ENCODE assay signal across 22 cellular contexts in the genomic region with DNA sequence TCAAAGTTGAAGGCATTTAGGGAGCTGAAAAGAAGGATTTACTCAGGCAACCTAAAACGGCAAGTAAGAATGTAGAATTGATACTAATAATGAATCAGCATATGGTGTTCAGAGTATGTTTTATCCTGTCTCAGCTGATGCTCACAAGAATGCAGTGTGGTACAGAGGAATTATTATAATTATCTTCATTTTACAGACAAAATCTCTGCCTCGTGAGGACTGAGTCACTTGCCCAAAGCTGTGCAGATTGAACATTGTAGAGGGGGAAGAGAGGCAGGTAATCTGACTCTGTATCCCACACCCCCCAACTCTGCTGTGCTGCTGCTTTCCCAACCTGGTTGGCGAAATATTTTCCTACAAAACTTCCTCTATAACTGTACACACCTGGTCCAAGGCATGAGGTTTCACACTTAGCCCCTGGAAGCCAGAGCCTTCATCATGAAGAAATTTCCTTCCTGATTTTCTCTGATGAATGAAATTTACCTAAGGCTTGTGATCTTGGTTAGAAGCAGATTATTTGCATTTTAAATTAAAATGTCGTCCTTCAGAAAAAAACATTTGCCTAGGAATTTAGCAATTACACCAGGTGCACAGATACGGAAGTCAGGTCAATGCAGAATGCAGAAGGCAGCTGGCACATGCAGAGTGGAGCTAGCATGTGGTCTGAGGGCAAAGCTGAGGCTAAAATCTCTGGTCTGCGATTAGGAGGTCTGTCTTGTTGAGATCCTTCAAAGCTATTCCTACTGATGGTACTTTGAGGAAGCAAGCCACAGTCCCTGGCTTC. TPM values are rescaled to one million over a fixed set of nuclear protein-coding genes. Genes with fewer than 3 reads are reported as not detected.
"Had no signal": no experiment of that assay in that cellular context is flagged by ENCODE, and none has a peak within 500 bp of the region (broad histone marks: within the 10 kb centered on the region; RNA-seq: fewer than 3 reads in every experiment).

No MANE protein-coding gene starts in this region.

- H3K27ac ChIP-seq: adrenal gland, coronary artery, esophagus squamous epithelium, right atrium auricular region, thoracic aorta had no signal

- H3K4me3 Mint-ChIP-seq: activated CD8-positive, alpha-beta T cell treated with anti-CD3 and anti-CD28 coated beads, Interleukin-2, amount 10 ng/mL, durations not matched to agents 7 days and 5 days; activated naive CD4-positive, alpha-beta T cell treated with anti-CD3 and anti-CD28 coated beads, Interleukin-2, amount 50 U/mL, for 24 hours; nephron progenitor cell; stimulated activated naive CD8-positive, alpha-beta T cell treated with anti-CD3 and anti-CD28 coated beads, Interleukin-15, Interleukin-2, amounts not matched to agents 100 ng/mL and 50 ng/mL, for 24 hours; WTC11 had no signal

- H3K36me3 ChIP-seq: adrenal gland, esophagus squamous epithelium, right atrium auricular region, thoracic aorta had no signal

- H3K36me3 Mint-ChIP-seq: activated naive CD4-positive, alpha-beta T cell treated with anti-CD3 and anti-CD28 coated beads, Interleukin-2, amount 50 U/mL, for 24 hours; WTC11 had no signal

- H3K4me1 ChIP-seq: adrenal gland, right atrium auricular region had no signal

- DNase-seq: activated CD4-positive, alpha-beta T cell treated with anti-CD3 and anti-CD28 coated beads for 48 hours; activated CD8-positive, alpha-beta memory T cell treated with anti-CD3 and anti-CD28 coated beads, Interleukin-2, amount 50 U/mL, for 4 hours; activated CD8-positive, alpha-beta T cell treated with anti-CD3 and anti-CD28 coated beads, Interleukin-2, amount 10 ng/mL, durations not matched to agents 7 days and 5 days; activated effector memory CD4-positive, alpha-beta T cell treated with anti-CD3 and anti-CD28 coated beads, Interleukin-2, amount 50 U/mL, for 16 hours; activated T-cell treated with anti-CD3 and anti-CD28 coated beads, Interleukin-2, amount 50 U/mL, for 48 hours; adrenal gland; effector CD4-positive, alpha-beta T cell; esophagus squamous epithelium; nephron progenitor cell; occipital lobe; small intestine; stimulated activated CD4-positive, alpha-beta T cell treated with anti-CD3 and anti-CD28 coated beads, Interleukin-4, amount 100 ng/mL, for 4 hours; stimulated activated CD8-positive, alpha-beta memory T cell treated with anti-CD3 and anti-CD28 coated beads, Interleukin-4, amount 100 ng/mL, for 48 hours had no signal

- H3K27me3 ChIP-seq: adrenal gland, esophagus squamous epithelium, right atrium auricular region had no signal

- H3K9me3 ChIP-seq: adrenal gland, esophagus squamous epithelium, right atrium auricular region, thoracic aorta had no signal

- H3K4me3 ChIP-seq: adrenal gland, coronary artery, esophagus squamous epithelium, right atrium auricular region, thoracic aorta had no signal

- FAIRE-seq: endothelial cell of umbilical vein, small intestine, TTC549 had no signal

- ATAC-seq: activated CD8-positive, alpha-beta T cell treated with anti-CD3 and anti-CD28 coated beads, Interleukin-2, amount 10 ng/mL, durations not matched to agents 7 days and 5 days; WTC11 had no signal

- H3K27ac Mint-ChIP-seq: activated CD8-positive, alpha-beta T cell treated with anti-CD3 and anti-CD28 coated beads, Interleukin-2, amount 10 ng/mL, durations not matched to agents 7 days and 5 days; activated naive CD4-positive, alpha-beta T cell treated with anti-CD3 and anti-CD28 coated beads, Interleukin-2, amount 50 U/mL, for 24 hours; nephron progenitor cell; stimulated activated naive CD8-positive, alpha-beta T cell treated with anti-CD3 and anti-CD28 coated beads, Interleukin-15, Interleukin-2, amounts not matched to agents 100 ng/mL and 50 ng/mL, for 24 hours had no signal

- H3K4me1 Mint-ChIP-seq: activated naive CD4-positive, alpha-beta T cell treated with anti-CD3 and anti-CD28 coated beads, Interleukin-2, amount 50 U/mL, for 24 hours; nephron progenitor cell had no signal

RNA-seq across cellular contexts. Expression of gene DPT, which starts 52.8 kb away (rescaled TPM):
- total RNA-seq: activated CD8-positive, alpha-beta T cell treated with anti-CD3 and anti-CD28 coated beads, Interleukin-2, amount 10 ng/mL, durations not matched to agents 7 days and 5 days; endothelial cell of umbilical vein; occipital lobe; T-helper 2 cell treated with Interferon-gamma antibody and Interleukin-4, amounts not matched to agents 100 ng/mL and 5 ng/mL, for 36 hours; WTC11 had no signal
